8 cellular contexts compared by ENCODE assay signal in genomic region chr4:183444953-183445543, GRCh38. TPM values are rescaled to one million over a fixed set of nuclear protein-coding genes. Genes with fewer than 3 reads are reported as not detected.
A peak's percentile ranks its signal among the peaks of the same experiment; 100 is the strongest.
DNase-seq lines count a peak whose midpoint lies in the region; ATAC-seq and TF ChIP-seq lines count a peak whose summit lies in the region.

No MANE protein-coding gene starts in this region.

- in situ Hi-C loops in gastrocnemius medialis (cut with MboI; ENCODE audit: low sequenced_read_pairs in 4 of 4), result no loop called here

- H3K9me3 Mint-ChIP-seq in activated naive CD4-positive, alpha-beta T cell treated with anti-CD3 and anti-CD28 coated beads, Interleukin-2, amount 50 U/mL, for 72 hours, result no peaks in the 10 kb centered on the region

- TF ChIP-seq CTCF in gastrocnemius medialis (IDR thresholded peaks at IDR 0.05 in 4 of 5, conservative IDR thresholded peaks at IDR 0.05 in 1 of 5), result no peak

- TF ChIP-seq POLR2A in gastrocnemius medialis (IDR thresholded peaks at IDR 0.05), result no peak

- H3K4me1 ChIP-seq in right cardiac atrium (ENCODE audit: control insufficient read depth, insufficient read depth, low read length), result peaks cover 3% of the 10 kb centered on the region
- H3K4me1 ChIP-seq in gastrocnemius medialis, result peaks cover 54 to 55% of the 10 kb centered on the region in 2 donors

- intact Hi-C loops in right cardiac atrium (cut with DNase I), result no loop called here
- intact Hi-C loops in gastrocnemius medialis (cut with DNase I; ENCODE audit: low total_unique reads), result loop anchor here (1.0 to 10.0 kb wide), 3 partner anchors 59 to 350 kb away; partner anchors contain the start of genes RWDD4, TRAPPC11 and WWC2

- DNase-seq in NCI-H748 (lab: John Stamatoyannopoulos, UW; ENCODE audit: unreplicated experiment) (peak; percentile 52), NCI-H748 treated with DMSO at 0.1 percent for 48 hours (lab: John Stamatoyannopoulos, UW) (no peak), right cardiac atrium (peak; percentile 43 to 80 (median 78)), gastrocnemius medialis (peak; percentile 2 to 31)
- DNase-seq in Jurkat, Clone E6-1 (ENCODE audit: low read depth, low spot score), result peak; percentile 8
- DNase-seq in activated naive CD4-positive, alpha-beta T cell treated with anti-CD3 and anti-CD28 coated beads, Interleukin-2, amount 50 U/mL, for 72 hours (ENCODE audit: low spot score in 2 of 2), result peak in 1 of 2 donors; percentile 46
- no peak for DNase-seq in activated effector memory CD4-positive, alpha-beta T cell treated with Interleukin-2 at 50 U/mL for 16 hours

- H3K9me3 ChIP-seq in right cardiac atrium (ENCODE audit: control insufficient read depth, low read length) (no peaks in the 10 kb centered on the region), gastrocnemius medialis (no peaks in the 10 kb centered on the region)

- H3K36me3 Mint-ChIP-seq in activated naive CD4-positive, alpha-beta T cell treated with anti-CD3 and anti-CD28 coated beads, Interleukin-2, amount 50 U/mL, for 72 hours, result peaks cover 29 to 44% of the 10 kb centered on the region in 2 donors

- WGBS in right cardiac atrium, result under 1% methylated on average over 39 of the region's 39 CpGs

- H3K27me3 ChIP-seq in right cardiac atrium (ENCODE audit: control insufficient read depth, insufficient read depth) (no peaks in the 10 kb centered on the region), gastrocnemius medialis (no peaks in the 10 kb centered on the region)

- ATAC-seq in GM21576 (IDR thresholded peaks at IDR 0.05; ENCODE audit: unreplicated experiment), result peak; percentile 20
- peak; percentile 17 to 25 for ATAC-seq in activated naive CD4-positive, alpha-beta T cell treated with anti-CD3 and anti-CD28 coated beads, Interleukin-2, amount 50 U/mL, for 72 hours
- ATAC-seq in right cardiac atrium, result peak; percentile 23 to 28
- ATAC-seq in gastrocnemius medialis, result peak; percentile 18 to 23

- H3K27ac Mint-ChIP-seq in activated naive CD4-positive, alpha-beta T cell treated with anti-CD3 and anti-CD28 coated beads, Interleukin-2, amount 50 U/mL, for 72 hours, result peak overlapping the region; percentile 97 to 99

- H3K27ac ChIP-seq in right cardiac atrium (ENCODE audit: low read length) (peak overlapping the region; percentile 73), gastrocnemius medialis (peak overlapping the region; percentile 96 to 98 (median 97))

- H3K4me3 ChIP-seq in Jurkat, Clone E6-1 (ENCODE audit: low read length), result peak overlapping the region; percentile 89
- H3K4me3 ChIP-seq in right cardiac atrium (ENCODE audit: low read length) (peak overlapping the region; percentile 71), gastrocnemius medialis (peak overlapping the region; percentile 63 to 98 (median 98))

- peaks cover 0 to 41% of the 10 kb centered on the region in 2 donors for H3K36me3 ChIP-seq in gastrocnemius medialis

RNA-seq across cellular contexts. Expression of gene CDKN2AIP, which starts 0.6 kb away (rescaled TPM):
- 22.2 TPM for polyA plus RNA-seq in Jurkat, Clone E6-1 (2012; ENCODE audit: insufficient read depth, insufficient read length)
- 10 to 100 TPM; 22.1 to 34.1 TPM for total RNA-seq in activated naive CD4-positive, alpha-beta T cell treated with anti-CD3 and anti-CD28 coated beads, Interleukin-2, amount 50 U/mL, for 72 hours
- total RNA-seq in right cardiac atrium (10 to 100 TPM; 10.1 to 13.1 (median 11.5) TPM), gastrocnemius medialis (10 to 100 TPM in 3 of 4 donors, 1 to 10 TPM in 1; 9.2 to 17.3 (median 12.2) TPM)
- 8.7 TPM for polyA plus RNA-seq in right cardiac atrium

RNA-seq across cellular contexts. Expression of gene ING2, which starts 59.8 kb away (rescaled TPM):
- 25.3 TPM for polyA plus RNA-seq in Jurkat, Clone E6-1 (2012; ENCODE audit: insufficient read depth, insufficient read length)
- total RNA-seq in activated naive CD4-positive, alpha-beta T cell treated with anti-CD3 and anti-CD28 coated beads, Interleukin-2, amount 50 U/mL, for 72 hours, result 10 to 100 TPM; 18.8 to 21.3 TPM
- 10 to 100 TPM in 1 of 4 donors, 1 to 10 TPM in 3; 5.4 to 10.5 (median 7.2) TPM for total RNA-seq in right cardiac atrium
- polyA plus RNA-seq in right cardiac atrium, result 10.1 TPM
- 10 to 100 TPM; 18.9 to 46.2 (median 24.0) TPM for total RNA-seq in gastrocnemius medialis

Comparison
In these comparisons a context has a peak if more than half of its experiments do, and no peak if none do; other contexts are left out.
1. DNase-seq: peak in NCI-H748 (single experiment), Jurkat, Clone E6-1 (single experiment), right cardiac atrium (3 of 3) and gastrocnemius medialis (2 of 2); none in NCI-H748 treated with DMSO at 0.1 percent for 48 hours (single experiment) and activated effector memory CD4-positive, alpha-beta T cell treated with Interleukin-2 at 50 U/mL for 16 hours (single experiment).
2. Peak in every context shown above with its lines, with median percentiles within 50 percentile points of each other: ATAC-seq and H3K4me3 ChIP-seq.